8 cellular contexts compared by ENCODE assay signal in genomic region chr1:39132505-39133339, GRCh38.
DNase-seq lines count a peak whose midpoint lies in the region; ATAC-seq and TF ChIP-seq lines count a peak whose summit lies in the region.

No MANE protein-coding gene starts in this region.

- peak overlapping the region in 2 of 7 donors; percentile 13 to 41 for H3K27ac Mint-ChIP-seq in CD14-positive monocyte

- peaks cover 44% of the 10 kb centered on the region for H3K4me1 ChIP-seq in muscle layer of colon (ENCODE audit: insufficient read depth, low read length)

- H3K27ac ChIP-seq in epithelial cell of prostate = peak overlapping the region; percentile 97
- H3K27ac ChIP-seq in muscle layer of colon (ENCODE audit: low read depth, low read length) = peak overlapping the region; percentile 30

- H3K9me3 ChIP-seq in muscle layer of colon (ENCODE audit: low read length) = no peaks in the 10 kb centered on the region

- no peak overlapping the region for H3K4me3 Mint-ChIP-seq in activated T-cell treated with anti-CD3 and anti-CD28 coated beads, Interleukin-2, amount 50 U/mL, for 4 hours
- H3K4me3 Mint-ChIP-seq in CD14-positive monocyte = no peak overlapping the region

- H3K9ac ChIP-seq in muscle layer of colon (ENCODE audit: low read length) = no peak overlapping the region

- H3K36me3 Mint-ChIP-seq in activated T-cell treated with anti-CD3 and anti-CD28 coated beads, Interleukin-2, amount 50 U/mL, for 4 hours (ENCODE audit: insufficient read depth) = no peaks in the 10 kb centered on the region
- H3K36me3 Mint-ChIP-seq in CD14-positive monocyte = no peaks in the 10 kb centered on the region

- no peaks in the 10 kb centered on the region for H3K36me3 ChIP-seq in muscle layer of colon (ENCODE audit: insufficient read depth, low read length)

- no peak for ATAC-seq in HG03439 (IDR thresholded peaks at IDR 0.05; ENCODE audit: unreplicated experiment)
- ATAC-seq in activated T-cell treated with anti-CD3 and anti-CD28 coated beads, Interleukin-2, amount 50 U/mL, for 4 hours = no peak

- peaks cover 2% of the 10 kb centered on the region for H3K4me1 Mint-ChIP-seq in activated T-cell treated with anti-CD3 and anti-CD28 coated beads, Interleukin-2, amount 50 U/mL, for 4 hours (ENCODE audit: low read depth)
- H3K4me1 Mint-ChIP-seq in CD14-positive monocyte = peaks cover 11% of the 10 kb centered on the region

- H3K9me3 Mint-ChIP-seq in activated T-cell treated with anti-CD3 and anti-CD28 coated beads, Interleukin-2, amount 50 U/mL, for 4 hours = no peaks in the 10 kb centered on the region
- no peaks in the 10 kb centered on the region for H3K9me3 Mint-ChIP-seq in CD14-positive monocyte

- no peaks in the 10 kb centered on the region for H3K27me3 ChIP-seq in muscle layer of colon (ENCODE audit: control insufficient read depth in 1 of 2, insufficient read depth in 2 of 2, low read length in 2 of 2)

- intact Hi-C loops in CD14-positive monocyte (cut with micrococcal nuclease) = no loop called here

- no peak for TF ChIP-seq CTCF in CD14-positive monocyte (IDR thresholded peaks at IDR 0.05)

- DNase-seq in C1 segment of cervical spinal cord (lab: John Stamatoyannopoulos, UW) = peak in 11 of 14 donors; percentile 5 to 78 (median 53)
- DNase-seq in NCI-H510A (lab: John Stamatoyannopoulos, UW) = peak; percentile 100
- DNase-seq in epithelial cell of prostate (ENCODE audit: low read depth, low spot score) = no peak
- no peak for DNase-seq in activated T-cell treated with anti-CD3 and anti-CD28 coated beads, Interleukin-2, amount 50 U/mL, for 4 hours
- no peak for DNase-seq in GM19240 (ENCODE audit: insufficient read length, low spot score)
- no peak for DNase-seq in CD14-positive monocyte (ENCODE audit: low spot score)

- H3K4me3 ChIP-seq in muscle layer of colon (ENCODE audit: low read depth in 1 of 2, low read length in 2 of 2) = no peak overlapping the region

- H3K27me3 Mint-ChIP-seq in activated T-cell treated with anti-CD3 and anti-CD28 coated beads, Interleukin-2, amount 50 U/mL, for 4 hours (ENCODE audit: low read depth) = no peaks in the 10 kb centered on the region
- peaks cover 0 to 3% (median 0%) of the 10 kb centered on the region in 3 donors for H3K27me3 Mint-ChIP-seq in CD14-positive monocyte (ENCODE audit: low read depth in 3 of 3)

Comparison
In these comparisons a context has a peak if more than half of its experiments do, and no peak if none do; other contexts are left out.
1. DNase-seq: peak in C1 segment of cervical spinal cord (11 of 14) and NCI-H510A (single experiment); none in epithelial cell of prostate (single experiment), activated T-cell treated with anti-CD3 and anti-CD28 coated beads, Interleukin-2, amount 50 U/mL, for 4 hours (single experiment), GM19240 (single experiment) and CD14-positive monocyte (single experiment).